In genomic region chr11:44113018-44113417, GRCh38 we compare ENCODE assay signal across 21 cellular contexts. TPM values are rescaled to one million over a fixed set of nuclear protein-coding genes. Genes with fewer than 3 reads are reported as not detected.
DNase-seq lines count a peak whose midpoint lies in the region; ATAC-seq and TF ChIP-seq lines count a peak whose summit lies in the region.
"Had no signal": no experiment of that assay in that cellular context is flagged by ENCODE, and none has a peak within 500 bp of the region (broad histone marks: within the 10 kb centered on the region; RNA-seq: fewer than 3 reads in every experiment).

No MANE protein-coding gene starts in this region.

- H3K4me1 ChIP-seq in gastrocnemius medialis: peaks cover 38 to 58% of the 10 kb centered on the region in 2 donors
- H3K4me1 ChIP-seq: Caco-2, HAP-1 had no signal

- ATAC-seq in GM19025 (IDR thresholded peaks at IDR 0.05; ENCODE audit: low read depth, unreplicated experiment) (peak; percentile 41), HG03460 (IDR thresholded peaks at IDR 0.05; ENCODE audit: unreplicated experiment) (peak; percentile 41), gastrocnemius medialis (no peak)
- ATAC-seq: CD8-positive, alpha-beta T cell; HepG2 had no signal

- TF ChIP-seq CTCF in GM12865 (IDR thresholded peaks at IDR 0.05; ENCODE audit: insufficient read depth, low read depth, low read length, missing control alignments) (no peak), gastrocnemius medialis (IDR thresholded peaks at IDR 0.05 in 4 of 5, conservative IDR thresholded peaks at IDR 0.05 in 1 of 5) (no peak)

- H3K27ac ChIP-seq in gastrocnemius medialis: peak overlapping the region; percentile 51 to 81 (median 64)
- H3K27ac ChIP-seq: BLaER1 treated with 17β-estradiol and CSF1 and Interleukin-3, amounts not matched to agents 10 nM and 100 nM had no signal

- intact Hi-C loops in gastrocnemius medialis (cut with DNase I; ENCODE audit: low total_unique reads): loop anchor here (5.0 to 10.0 kb wide), 2 partner anchors 129 to 1622 kb away; no protein-coding TSS in a partner anchor

- in situ Hi-C loops in gastrocnemius medialis (cut with MboI; ENCODE audit: low sequenced_read_pairs in 4 of 4): loop anchor here in 1 of 4 donors (25.0 kb wide), 1 partner anchor 174 kb away; no protein-coding TSS in a partner anchor

- H3K27me3 ChIP-seq in gastrocnemius medialis: no peaks in the 10 kb centered on the region
- H3K27me3 ChIP-seq: BLaER1 treated with 17β-estradiol and CSF1 and Interleukin-3, amounts not matched to agents 10 nM and 100 nM had no signal

- H3K9me3 ChIP-seq in gastrocnemius medialis: no peaks in the 10 kb centered on the region
- H3K9me3 ChIP-seq: BLaER1 treated with 17β-estradiol and CSF1 and Interleukin-3, amounts not matched to agents 10 nM and 100 nM; Caco-2; HAP-1; SK-N-SH had no signal

- TF ChIP-seq POLR2A in gastrocnemius medialis (IDR thresholded peaks at IDR 0.05): no peak

- DNase-seq in GM12865 (ENCODE audit: low read depth): peak; percentile 32
- no peak for DNase-seq in gastrocnemius medialis
- DNase-seq in activated CD4-positive, alpha-beta T cell treated with anti-CD3 and anti-CD28 coated beads for 4 hours: no peak
- no peak for DNase-seq in HK-2 (ENCODE audit: unreplicated experiment)
- no peak for DNase-seq in DMS114 treated with DMSO at 0.1 percent for 48 hours (lab: John Stamatoyannopoulos, UW; ENCODE audit: unreplicated experiment)
- DNase-seq: Caco-2; CD8-positive, alpha-beta T cell; DMS79; GDM1; GOT3; Kasumi-1; NCI-H187; NCI-H2081 treated with DMSO at 0.1 percent for 48 hours; NCI-H226; NCI-H510A had no signal

- H3K4me3 ChIP-seq in GM12865 (ENCODE audit: low read depth, low read length): no peak overlapping the region
- no peak overlapping the region for H3K4me3 ChIP-seq in gastrocnemius medialis
- H3K4me3 ChIP-seq: BLaER1 treated with 17β-estradiol and CSF1 and Interleukin-3, amounts not matched to agents 10 nM and 100 nM; HAP-1 had no signal

- H3K36me3 ChIP-seq in gastrocnemius medialis: peaks cover 0 to 38% of the 10 kb centered on the region in 2 donors

RNA-seq across cellular contexts. Expression of gene EXT2, which starts 17.5 kb away (rescaled TPM):
- 10 to 100 TPM; 20.4 to 24.8 (median 23.1) TPM for total RNA-seq in gastrocnemius medialis

RNA-seq across cellular contexts. Expression of gene ACCS, which starts 46.9 kb away (rescaled TPM):
- total RNA-seq in gastrocnemius medialis: 1 to 10 TPM in 2 of 4 donors, under 1 TPM in 2; 0.58 to 4.0 (median 1.8) TPM

Comparison
In these comparisons a context has a peak if more than half of its experiments do, and no peak if none do; other contexts are left out.
1. ATAC-seq: peak in GM19025 (single experiment) and HG03460 (single experiment); none in gastrocnemius medialis (0 of 2).